Comparison of ENCODE assay signal across 23 cellular contexts in the genomic region with DNA sequence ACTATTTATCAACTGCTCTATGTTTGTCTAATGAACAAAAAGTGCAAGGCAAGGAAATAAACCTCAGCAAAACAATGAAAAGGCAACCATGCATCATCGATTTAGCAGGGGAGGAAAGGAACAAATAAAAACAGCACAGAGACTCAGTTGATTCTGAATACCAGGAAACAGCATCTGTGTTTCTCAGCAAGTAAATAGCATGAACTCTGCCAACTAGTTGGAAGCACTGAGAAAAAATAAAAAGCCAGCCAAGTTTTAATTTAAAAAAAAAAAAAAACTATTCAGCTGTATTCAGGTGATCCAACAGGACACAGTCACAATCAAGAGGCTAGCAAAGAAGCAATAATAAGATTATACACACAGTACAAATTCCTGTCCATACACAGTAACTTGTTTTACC. TPM values are rescaled to one million over a fixed set of nuclear protein-coding genes. Genes with fewer than 3 reads are reported as not detected.
"Had no signal": no experiment of that assay in that cellular context is flagged by ENCODE, and none has a peak within 500 bp of the region (broad histone marks: within the 10 kb centered on the region; RNA-seq: fewer than 3 reads in every experiment).

No MANE protein-coding gene starts in this region.

- H3K27ac ChIP-seq: cardiac muscle cell, left lung, neural progenitor cell, spleen, tibial artery, WERI-Rb-1 had no signal

- H2AFZ ChIP-seq: neural progenitor cell had no signal

- ATAC-seq: activated T-cell treated with anti-CD3 and anti-CD28 coated beads, Interleukin-2, amount 50 U/mL, for 72 hours; left lung had no signal

- H3K9me3 ChIP-seq: left lung, tibial artery had no signal

- H3K36me3 ChIP-seq: cardiac muscle cell, left lung, neural progenitor cell, spleen, tibial artery, WERI-Rb-1 had no signal

- H3K4me1 ChIP-seq: left lung, neural progenitor cell, spleen had no signal

- H3K4me2 ChIP-seq: neural progenitor cell had no signal

- DNase-seq: activated CD4-positive, alpha-beta T cell treated with anti-CD3 and anti-CD28 coated beads for 1 hour; activated CD4-positive, alpha-beta T cell treated with anti-CD3 and anti-CD28 coated beads, Interleukin-2, amount 50 U/mL, for 4 hours; activated gamma-delta T cell; activated T-cell treated with anti-CD3 and anti-CD28 coated beads, Interleukin-2, amount 50 U/mL, for 72 hours; dorsolateral prefrontal cortex; foreskin melanocyte; glutamatergic neuron; left lung; mammary epithelial cell; spleen; stimulated activated naive CD4-positive, alpha-beta T cell; SW 1271; T-helper 2 cell; tibial artery; WERI-Rb-1 had no signal

- H3K4me3 ChIP-seq: cardiac muscle cell, left lung, neural progenitor cell, spleen, tibial artery had no signal

- FAIRE-seq: astrocyte, keratinocyte had no signal

- H3K9ac ChIP-seq: neural progenitor cell had no signal

- H3K27me3 ChIP-seq: dorsolateral prefrontal cortex, left lung, neural progenitor cell, spleen, tibial artery had no signal

RNA-seq across cellular contexts. Expression of gene PHYHIPL, which starts 42.1 kb away (rescaled TPM):
- total RNA-seq: activated CD8-positive, alpha-beta memory T cell treated with anti-CD3 and anti-CD28 coated beads for 36 hours; activated T-cell treated with anti-CD3 and anti-CD28 coated beads, Interleukin-2, amount 50 U/mL, for 72 hours; cardiac muscle cell; fibroblast of lung; left lung; osteoblast; pulmonary artery endothelial cell; spleen had no signal
